Comparison of ENCODE assay signal across 17 cellular contexts in genomic region chr9:7369384-7369821, GRCh38.
DNase-seq lines count a peak whose midpoint lies in the region; ATAC-seq, FAIRE-seq and TF ChIP-seq lines count a peak whose summit lies in the region.
"Had no signal": no experiment of that assay in that cellular context is flagged by ENCODE, and none has a peak within 500 bp of the region (broad histone marks: within the 10 kb centered on the region; RNA-seq: fewer than 3 reads in every experiment).

No MANE protein-coding gene starts in this region.

- peak overlapping the region; percentile 49 for H4K8ac ChIP-seq in mesenchymal stem cell (ENCODE audit: low read length)

- H3K79me1 ChIP-seq in mesenchymal stem cell (replicated peaks; ENCODE audit: low read length, poor library complexity, severe bottlenecking): no peaks in the 10 kb centered on the region

- H3K23ac ChIP-seq in mesenchymal stem cell (ENCODE audit: low read length in 2 of 2): no peak overlapping the region

- H2BK5ac ChIP-seq in mesenchymal stem cell (ENCODE audit: low read depth, low read length, poor library complexity, severe bottlenecking): no peak overlapping the region

- H3K4ac ChIP-seq in mesenchymal stem cell (ENCODE audit: low read depth in 1 of 2, low read length in 2 of 2): peak overlapping the region; percentile 65 to 66

- no peak overlapping the region for H2AK5ac ChIP-seq in mesenchymal stem cell (ENCODE audit: low read length, severe bottlenecking)

- peak overlapping the region in 1 of 11 experiments; percentile 34; a peak in 1 of 22 replicates for H3K9ac ChIP-seq in BLaER1 treated with 17β-estradiol and CSF1 and Interleukin-3, amounts not matched to agents 10 nM and 100 nM
- no peak overlapping the region for H3K9ac ChIP-seq in colonic mucosa (ENCODE audit: low read depth in 2 of 2, low read length in 2 of 2)
- no peak overlapping the region for H3K9ac ChIP-seq in mesenchymal stem cell (ENCODE audit: low read length)
- H3K9ac ChIP-seq: KMS-11 had no signal

- H3K4me3 ChIP-seq in A549 (no peak overlapping the region), colonic mucosa (no peak overlapping the region), mesenchymal stem cell (ENCODE audit: insufficient read depth in 1 of 2, low read depth in 1 of 2, low read length in 2 of 2) (no peak overlapping the region), MG63 (no peak overlapping the region)
- no peak overlapping the region for H3K4me3 ChIP-seq in BLaER1 treated with 17β-estradiol and CSF1 and Interleukin-3, amounts not matched to agents 10 nM and 100 nM

- H4K20me1 ChIP-seq in BLaER1 treated with 17β-estradiol and CSF1 and Interleukin-3, amounts not matched to agents 10 nM and 100 nM: no peaks in the 10 kb centered on the region

- H3K4me1 ChIP-seq in A549: no peaks in the 10 kb centered on the region
- H3K4me1 ChIP-seq in BLaER1 treated with 17β-estradiol and CSF1 and Interleukin-3, amounts not matched to agents 10 nM and 100 nM: peaks cover 0 to 54% (median 22%) of the 10 kb centered on the region in 10 experiments; a peak in 13 of 20 replicates
- H3K4me1 ChIP-seq in colonic mucosa: no peaks in the 10 kb centered on the region
- no peaks in the 10 kb centered on the region for H3K4me1 ChIP-seq in mesenchymal stem cell (ENCODE audit: control insufficient read depth, insufficient read depth, low read depth, low read length)

- peak overlapping the region; percentile 85 for H2BK120ac ChIP-seq in mesenchymal stem cell (ENCODE audit: low read depth, low read length)

- H2BK15ac ChIP-seq in mesenchymal stem cell (ENCODE audit: low read depth, poor library complexity, severe bottlenecking): no peak overlapping the region

- peak overlapping the region; percentile 93 to 97 for H2BK12ac ChIP-seq in mesenchymal stem cell (ENCODE audit: low read length in 2 of 2)

- TF ChIP-seq POLR2A in A549 (IDR thresholded peaks at IDR 0.05; ENCODE audit: low read length): no peak

- H3K4me2 ChIP-seq in A549: no peak overlapping the region
- H3K4me2 ChIP-seq in BLaER1 treated with 17β-estradiol and CSF1 and Interleukin-3, amounts not matched to agents 10 nM and 100 nM: peak overlapping the region in 7 of 11 experiments; percentile 54 to 78 (median 61); a peak in 12 of 22 replicates
- no peak overlapping the region for H3K4me2 ChIP-seq in mesenchymal stem cell (ENCODE audit: low read length, poor library complexity, severe bottlenecking)
- H3K4me2 ChIP-seq: KMS-11 had no signal

- H4K91ac ChIP-seq in mesenchymal stem cell (ENCODE audit: low read length): peak overlapping the region; percentile 91

- no peak overlapping the region for H3K27ac ChIP-seq in A549
- peak overlapping the region in 7 of 11 experiments; percentile 44 to 72 (median 56); a peak in 11 of 22 replicates for H3K27ac ChIP-seq in BLaER1 treated with 17β-estradiol and CSF1 and Interleukin-3, amounts not matched to agents 10 nM and 100 nM
- peak overlapping the region; percentile 29 for H3K27ac ChIP-seq in colonic mucosa
- no peak overlapping the region for H3K27ac ChIP-seq in mesenchymal stem cell (ENCODE audit: low read length, poor library complexity, severe bottlenecking)
- H3K27ac ChIP-seq: KMS-11 had no signal

- POLR2A ChIA-PET in A549 (lab: Yijun Ruan, JAX): no interaction called here

- no peak overlapping the region for H3K4me3 Mint-ChIP-seq in stimulated activated memory B cell treated with anti-CD40 and anti-IgM and Interleukin-4, amounts not matched to agents 10 μg/mL and 1 μg/mL and 100 μg/mL, for 72 hours
- H3K4me3 Mint-ChIP-seq: B cell; CD4-positive, alpha-beta T cell had no signal

- no peaks in the 10 kb centered on the region for H3K4me1 Mint-ChIP-seq in stimulated activated memory B cell treated with anti-CD40 and anti-IgM and Interleukin-4, amounts not matched to agents 10 μg/mL and 1 μg/mL and 100 μg/mL, for 72 hours
- H3K4me1 Mint-ChIP-seq: B cell had no signal

- no peaks in the 10 kb centered on the region for H3K27me3 Mint-ChIP-seq in stimulated activated memory B cell treated with anti-CD40 and anti-IgM and Interleukin-4, amounts not matched to agents 10 μg/mL and 1 μg/mL and 100 μg/mL, for 72 hours
- H3K27me3 Mint-ChIP-seq: CD4-positive, alpha-beta T cell had no signal

- 86% methylated on average over 2 of the region's 2 CpGs for WGBS in A549 (ENCODE audit: missing lambda C conversion rate)
- WGBS in mesenchymal stem cell: 100% methylated on average over 1 of the region's 2 CpGs

- intact Hi-C loops in colonic mucosa (cut with DNase I): no loop called here

- CTCF ChIA-PET in A549 (lab: Yijun Ruan, JAX): no interaction called here

- TF ChIP-seq CTCF in A549 (IDR thresholded peaks at IDR 0.05) (no peak), colonic mucosa (IDR thresholded peaks at IDR 0.05) (no peak)

- no peak overlapping the region for H3K14ac ChIP-seq in mesenchymal stem cell (ENCODE audit: low read length in 2 of 2)

- peak overlapping the region; percentile 86 to 96 for H3K18ac ChIP-seq in mesenchymal stem cell (ENCODE audit: low read depth in 1 of 2, low read length in 2 of 2)

- FAIRE-seq in A549 (lab: Jason Lieb, UNC): no peak
- FAIRE-seq: GM12891, GM18507 had no signal

- TF ChIP-seq EP300 in A549 (IDR thresholded peaks at IDR 0.05): no peak

- no peaks in the 10 kb centered on the region for H3K27me3 ChIP-seq in BLaER1 treated with 17β-estradiol and CSF1 and Interleukin-3, amounts not matched to agents 10 nM and 100 nM
- H3K27me3 ChIP-seq in colonic mucosa (no peaks in the 10 kb centered on the region), mesenchymal stem cell (ENCODE audit: control insufficient read depth in 1 of 2, insufficient read depth in 1 of 2, low read length in 2 of 2) (no peaks in the 10 kb centered on the region), MG63 (no peaks in the 10 kb centered on the region)

- no peak for TF ChIP-seq RAD21 in A549 (conservative IDR thresholded peaks at IDR 0.05 in 1 of 2, IDR thresholded peaks at IDR 0.05 in 1 of 2)

- no peaks in the 10 kb centered on the region for H3K36me3 ChIP-seq in BLaER1 treated with 17β-estradiol and CSF1 and Interleukin-3, amounts not matched to agents 10 nM and 100 nM
- H3K36me3 ChIP-seq in colonic mucosa (no peaks in the 10 kb centered on the region), mesenchymal stem cell (ENCODE audit: control insufficient read depth in 1 of 2, insufficient read depth in 2 of 2, low read depth in 1 of 2, low read length in 2 of 2) (no peaks in the 10 kb centered on the region), MG63 (no peaks in the 10 kb centered on the region)

- no peak overlapping the region for H3K27ac Mint-ChIP-seq in stimulated activated memory B cell treated with anti-CD40 and anti-IgM and Interleukin-4, amounts not matched to agents 10 μg/mL and 1 μg/mL and 100 μg/mL, for 72 hours
- H3K27ac Mint-ChIP-seq: B cell; CD4-positive, alpha-beta T cell had no signal

- H3K9me3 ChIP-seq in A549: no peaks in the 10 kb centered on the region
- no peaks in the 10 kb centered on the region for H3K9me3 ChIP-seq in BLaER1 treated with 17β-estradiol and CSF1 and Interleukin-3, amounts not matched to agents 10 nM and 100 nM (replicated peaks in 1 of 11)
- H3K9me3 ChIP-seq in colonic mucosa: no peaks in the 10 kb centered on the region
- no peaks in the 10 kb centered on the region for H3K9me3 ChIP-seq in mesenchymal stem cell (ENCODE audit: control insufficient read depth, low read length)
- no peaks in the 10 kb centered on the region for H3K9me3 ChIP-seq in MG63

- ATAC-seq in A549: no peak
- ATAC-seq in stimulated activated memory B cell treated with anti-CD40 and anti-IgM and Interleukin-4, amounts not matched to agents 10 μg/mL and 1 μg/mL and 100 μg/mL, for 72 hours: no peak
- ATAC-seq: Panc1 had no signal

- no peaks in the 10 kb centered on the region for H3K36me3 Mint-ChIP-seq in stimulated activated memory B cell treated with anti-CD40 and anti-IgM and Interleukin-4, amounts not matched to agents 10 μg/mL and 1 μg/mL and 100 μg/mL, for 72 hours

- DNase-seq in A549 (ENCODE audit: low read depth in 1 of 2, low spot score in 1 of 2): no peak
- no peak for DNase-seq in colonic mucosa
- DNase-seq in mesenchymal stem cell: peak; percentile 32
- no peak for DNase-seq in MG63
- DNase-seq in ecto neural progenitor cell (ENCODE audit: low spot score): no peak
- DNase-seq in islet precursor cell: no peak
- DNase-seq: CD4-positive, alpha-beta T cell; GDM1; GOT3; NCI-H524 treated with DMSO at 0.1 percent for 48 hours had no signal

- no peaks in the 10 kb centered on the region for H3K9me3 Mint-ChIP-seq in stimulated activated memory B cell treated with anti-CD40 and anti-IgM and Interleukin-4, amounts not matched to agents 10 μg/mL and 1 μg/mL and 100 μg/mL, for 72 hours
- H3K9me3 Mint-ChIP-seq: CD4-positive, alpha-beta T cell had no signal

- no peak overlapping the region for H2AFZ ChIP-seq in mesenchymal stem cell (ENCODE audit: low read depth, low read length)

TF ChIP-seq in A549, 52 proteins besides CTCF, POLR2A, EP300 and RAD21:
- no peak for TF ChIP-seq MAZ (IDR thresholded peaks at IDR 0.05; ENCODE audit: borderline replicate concordance, low read depth, low read length)
- no peak for TF ChIP-seq PHF8 (IDR thresholded peaks at IDR 0.05; ENCODE audit: borderline replicate concordance, low read depth)
- TF ChIP-seq HMGXB4 (CRISPR knock-in tag; IDR thresholded peaks at IDR 0.05; ENCODE audit: borderline replicate concordance): no peak
- TF ChIP-seq MAFK (IDR thresholded peaks at IDR 0.05; ENCODE audit: partially characterized antibody): peak; percentile 54
TF ChIP-seq in A549: peak in this region for 1.

Comparison
In these comparisons a context has a peak if more than half of its experiments do, and no peak if none do; other contexts are left out.
1. H3K27ac ChIP-seq: peak in BLaER1 treated with 17β-estradiol and CSF1 and Interleukin-3, amounts not matched to agents 10 nM and 100 nM (7 of 11) and colonic mucosa (single experiment); none in A549 (0 of 2) and mesenchymal stem cell (single experiment).
2. H3K4me2 ChIP-seq: peak in BLaER1 treated with 17β-estradiol and CSF1 and Interleukin-3, amounts not matched to agents 10 nM and 100 nM (7 of 11); none in A549 (single experiment) and mesenchymal stem cell (single experiment).